In genomic region chr7:102082693-102083385, GRCh38 we compare ENCODE assay signal across 22 cellular contexts.
"Had no signal": no experiment of that assay in that cellular context is flagged by ENCODE, and none has a peak within 500 bp of the region (broad histone marks: within the 10 kb centered on the region; RNA-seq: fewer than 3 reads in every experiment).

No MANE protein-coding gene starts in this region.

- ATAC-seq: activated CD8-positive, alpha-beta T cell treated with anti-CD3 and anti-CD28 coated beads for 36 hours; activated T-helper 17 cell treated with anti-CD3 and anti-CD28 coated beads, Interleukin-2, amount 50 U/mL, for 72 hours; body of pancreas; foreskin keratinocyte; left lobe of liver; sciatic nerve; stimulated activated naive B cell treated with anti-CD40 and anti-IgM and Interleukin-4, amounts not matched to agents 10 μg/mL and 1 μg/mL and 100 μg/mL, for 72 hours had no signal

- H3K4me1 ChIP-seq: body of pancreas, foreskin keratinocyte, spleen, upper lobe of left lung had no signal

- FAIRE-seq: endometrium had no signal

- H3K4me2 ChIP-seq: hepatocyte had no signal

- H2AFZ ChIP-seq: hepatocyte had no signal

- H3K9me3 ChIP-seq: body of pancreas, upper lobe of left lung had no signal

- H3K27ac ChIP-seq: body of pancreas, esophagus muscularis mucosa, foreskin keratinocyte, hepatocyte, spleen, thoracic aorta, upper lobe of left lung had no signal

- H3K36me3 ChIP-seq: thoracic aorta had no signal

- H3K27me3 ChIP-seq: body of pancreas, esophagus muscularis mucosa, foreskin keratinocyte, hepatocyte, spleen, upper lobe of left lung had no signal

- DNase-seq: activated B cell treated with CpG ODN at 0.5 μM for 24 hours; activated CD4-positive, alpha-beta T cell treated with anti-CD3 and anti-CD28 coated beads for 4 hours; activated CD8-positive, alpha-beta T cell treated with anti-CD3 and anti-CD28 coated beads for 36 hours; activated naive CD4-positive, alpha-beta T cell treated with Interleukin-2 at 50 U/mL for 16 hours; activated naive CD8-positive, alpha-beta T cell treated with anti-CD3 and anti-CD28 coated beads, Interleukin-2, amount 10 ng/mL, durations not matched to agents 7 days and 5 days; activated T-cell treated with anti-CD3 and anti-CD28 coated beads, Interleukin-2, amount 50 U/mL, for 1 hour; body of pancreas; cortex of kidney; foreskin keratinocyte; islet precursor cell; nucleus accumbens; stimulated activated naive B cell treated with anti-CD40 and anti-IgM and Interleukin-4, amounts not matched to agents 10 μg/mL and 1 μg/mL and 100 μg/mL, for 72 hours; upper lobe of left lung had no signal

- H3K4me3 ChIP-seq: body of pancreas, esophagus muscularis mucosa, hepatocyte, lung, spleen, thoracic aorta, upper lobe of left lung had no signal
